2 cellular contexts compared by ENCODE assay signal in the genomic region with DNA sequence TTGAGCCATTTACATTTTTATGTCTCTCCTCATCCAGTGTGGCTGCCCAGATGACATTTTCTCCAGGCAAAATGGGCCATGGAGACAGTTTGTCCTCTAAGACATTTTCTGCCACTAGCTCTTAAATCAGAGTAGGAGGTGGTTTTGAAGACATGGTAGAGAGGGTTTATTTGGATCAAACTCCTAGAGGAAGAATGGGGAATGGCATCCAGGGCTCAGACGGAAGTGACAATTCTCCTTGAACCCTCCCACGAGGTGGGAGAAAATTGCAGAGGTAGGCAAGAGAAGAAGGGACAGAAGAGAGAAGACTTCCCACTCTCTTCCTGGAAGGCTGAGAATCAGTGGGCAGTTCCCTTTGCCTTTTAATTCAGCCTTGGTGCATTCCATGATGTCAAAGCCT.
TF ChIP-seq lines count a peak whose summit lies in the region.

No MANE protein-coding gene starts in this region.

TF ChIP-seq in K562, 482 proteins besides CTCF, POLR2A, EP300 and RAD21 (continues in another document):
- no peak for TF ChIP-seq ILK (tag; IDR thresholded peaks at IDR 0.05; ENCODE audit: borderline replicate concordance, low read depth)
- TF ChIP-seq, protein P1, sequence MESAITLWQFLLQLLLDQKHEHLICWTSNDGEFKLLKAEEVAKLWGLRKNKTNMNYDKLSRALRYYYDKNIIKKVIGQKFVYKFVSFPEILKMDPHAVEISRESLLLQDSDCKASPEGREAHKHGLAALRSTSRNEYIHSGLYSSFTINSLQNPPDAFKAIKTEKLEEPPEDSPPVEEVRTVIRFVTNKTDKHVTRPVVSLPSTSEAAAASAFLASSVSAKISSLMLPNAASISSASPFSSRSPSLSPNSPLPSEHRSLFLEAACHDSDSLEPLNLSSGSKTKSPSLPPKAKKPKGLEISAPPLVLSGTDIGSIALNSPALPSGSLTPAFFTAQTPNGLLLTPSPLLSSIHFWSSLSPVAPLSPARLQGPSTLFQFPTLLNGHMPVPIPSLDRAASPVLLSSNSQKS (CRISPR knock-in tag; IDR thresholded peaks at IDR 0.05): no peak
- TF ChIP-seq, protein P2, sequence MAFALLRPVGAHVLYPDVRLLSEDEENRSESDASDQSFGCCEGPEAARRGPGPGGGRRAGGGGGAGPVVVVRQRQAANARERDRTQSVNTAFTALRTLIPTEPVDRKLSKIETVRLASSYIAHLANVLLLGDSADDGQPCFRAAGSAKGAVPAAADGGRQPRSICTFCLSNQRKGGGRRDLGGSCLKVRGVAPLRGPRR (CRISPR knock-in tag; IDR thresholded peaks at IDR 0.05): no peak
- no peak for TF ChIP-seq NCOA2 (IDR thresholded peaks at IDR 0.05; ENCODE audit: partially characterized antibody in 2 of 2)
- TF ChIP-seq SIN3A (IDR thresholded peaks at IDR 0.05; ENCODE audit: borderline replicate concordance in 2 of 2, control insufficient read depth in 1 of 2, low read depth in 2 of 2, low read length in 2 of 2): no peak
- TF ChIP-seq, protein P3, sequence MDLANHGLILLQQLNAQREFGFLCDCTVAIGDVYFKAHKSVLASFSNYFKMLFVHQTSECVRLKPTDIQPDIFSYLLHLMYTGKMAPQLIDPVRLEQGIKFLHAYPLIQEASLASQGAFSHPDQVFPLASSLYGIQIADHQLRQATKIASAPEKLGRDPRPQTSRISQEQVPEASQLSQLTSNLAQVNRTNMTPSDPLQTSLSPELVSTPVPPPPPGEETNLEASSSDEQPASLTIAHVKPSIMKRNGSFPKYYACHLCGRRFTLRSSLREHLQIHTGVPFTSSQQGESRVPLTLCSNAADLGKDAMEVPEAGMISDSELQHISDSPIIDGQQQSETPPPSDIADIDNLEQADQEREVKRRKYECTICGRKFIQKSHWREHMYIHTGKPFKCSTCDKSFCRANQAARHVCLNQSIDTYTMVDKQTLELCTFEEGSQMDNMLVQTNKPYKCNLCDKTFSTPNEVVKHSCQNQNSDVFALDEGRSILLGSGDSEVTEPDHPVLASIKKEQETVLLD (IDR thresholded peaks at IDR 0.05): no peak
- no peak for TF ChIP-seq TGIF2 (CRISPR knock-in tag; IDR thresholded peaks at IDR 0.05)
- no peak for TF ChIP-seq SRF (CRISPR knock-in tag; IDR thresholded peaks at IDR 0.05)
- TF ChIP-seq SIX5 (IDR thresholded peaks at IDR 0.05; ENCODE audit: borderline replicate concordance in 1 of 2, insufficient read depth in 1 of 2, low read depth in 1 of 2, low read length in 2 of 2): no peak
- no peak for TF ChIP-seq TSC22D4 (tag; IDR thresholded peaks at IDR 0.05)
- TF ChIP-seq, protein P4, sequence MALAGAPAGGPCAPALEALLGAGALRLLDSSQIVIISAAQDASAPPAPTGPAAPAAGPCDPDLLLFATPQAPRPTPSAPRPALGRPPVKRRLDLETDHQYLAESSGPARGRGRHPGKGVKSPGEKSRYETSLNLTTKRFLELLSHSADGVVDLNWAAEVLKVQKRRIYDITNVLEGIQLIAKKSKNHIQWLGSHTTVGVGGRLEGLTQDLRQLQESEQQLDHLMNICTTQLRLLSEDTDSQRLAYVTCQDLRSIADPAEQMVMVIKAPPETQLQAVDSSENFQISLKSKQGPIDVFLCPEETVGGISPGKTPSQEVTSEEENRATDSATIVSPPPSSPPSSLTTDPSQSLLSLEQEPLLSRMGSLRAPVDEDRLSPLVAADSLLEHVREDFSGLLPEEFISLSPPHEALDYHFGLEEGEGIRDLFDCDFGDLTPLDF (CRISPR knock-in tag; IDR thresholded peaks at IDR 0.05): no peak
- TF ChIP-seq ZNF507 (tag; conservative IDR thresholded peaks at IDR 0.05): no peak
- TF ChIP-seq, protein P5, sequence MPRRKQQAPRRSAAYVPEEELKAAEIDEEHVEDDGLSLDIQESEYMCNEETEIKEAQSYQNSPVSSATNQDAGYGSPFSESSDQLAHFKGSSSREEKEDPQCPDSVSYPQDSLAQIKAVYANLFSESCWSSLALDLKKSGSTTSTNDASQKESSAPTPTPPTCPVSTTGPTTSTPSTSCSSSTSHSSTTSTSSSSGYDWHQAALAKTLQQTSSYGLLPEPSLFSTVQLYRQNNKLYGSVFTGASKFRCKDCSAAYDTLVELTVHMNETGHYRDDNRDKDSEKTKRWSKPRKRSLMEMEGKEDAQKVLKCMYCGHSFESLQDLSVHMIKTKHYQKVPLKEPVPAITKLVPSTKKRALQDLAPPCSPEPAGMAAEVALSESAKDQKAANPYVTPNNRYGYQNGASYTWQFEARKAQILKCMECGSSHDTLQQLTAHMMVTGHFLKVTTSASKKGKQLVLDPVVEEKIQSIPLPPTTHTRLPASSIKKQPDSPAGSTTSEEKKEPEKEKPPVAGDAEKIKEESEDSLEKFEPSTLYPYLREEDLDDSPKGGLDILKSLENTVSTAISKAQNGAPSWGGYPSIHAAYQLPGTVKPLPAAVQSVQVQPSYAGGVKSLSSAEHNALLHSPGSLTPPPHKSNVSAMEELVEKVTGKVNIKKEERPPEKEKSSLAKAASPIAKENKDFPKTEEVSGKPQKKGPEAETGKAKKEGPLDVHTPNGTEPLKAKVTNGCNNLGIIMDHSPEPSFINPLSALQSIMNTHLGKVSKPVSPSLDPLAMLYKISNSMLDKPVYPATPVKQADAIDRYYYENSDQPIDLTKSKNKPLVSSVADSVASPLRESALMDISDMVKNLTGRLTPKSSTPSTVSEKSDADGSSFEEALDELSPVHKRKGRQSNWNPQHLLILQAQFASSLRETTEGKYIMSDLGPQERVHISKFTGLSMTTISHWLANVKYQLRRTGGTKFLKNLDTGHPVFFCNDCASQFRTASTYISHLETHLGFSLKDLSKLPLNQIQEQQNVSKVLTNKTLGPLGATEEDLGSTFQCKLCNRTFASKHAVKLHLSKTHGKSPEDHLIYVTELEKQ (CRISPR knock-in tag; IDR thresholded peaks at IDR 0.05): no peak

TF ChIP-seq in SK-N-SH, 30 proteins besides CTCF, POLR2A, EP300 and RAD21:
- TF ChIP-seq, protein P6, sequence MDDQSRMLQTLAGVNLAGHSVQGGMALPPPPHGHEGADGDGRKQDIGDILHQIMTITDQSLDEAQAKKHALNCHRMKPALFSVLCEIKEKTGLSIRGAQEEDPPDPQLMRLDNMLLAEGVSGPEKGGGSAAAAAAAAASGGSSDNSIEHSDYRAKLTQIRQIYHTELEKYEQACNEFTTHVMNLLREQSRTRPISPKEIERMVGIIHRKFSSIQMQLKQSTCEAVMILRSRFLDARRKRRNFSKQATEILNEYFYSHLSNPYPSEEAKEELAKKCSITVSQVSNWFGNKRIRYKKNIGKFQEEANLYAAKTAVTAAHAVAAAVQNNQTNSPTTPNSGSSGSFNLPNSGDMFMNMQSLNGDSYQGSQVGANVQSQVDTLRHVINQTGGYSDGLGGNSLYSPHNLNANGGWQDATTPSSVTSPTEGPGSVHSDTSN (IDR thresholded peaks at IDR 0.05): no peak
- TF ChIP-seq TEAD4 (IDR thresholded peaks at IDR 0.05; ENCODE audit: borderline replicate concordance, insufficient read depth) (no peak), GABPA (IDR thresholded peaks at IDR 0.05; ENCODE audit: low read depth) (no peak), FOXJ3 (CRISPR knock-in tag; IDR thresholded peaks at IDR 0.05) (no peak), SIN3A (IDR thresholded peaks at IDR 0.05; ENCODE audit: borderline replicate concordance, low read depth, low read length) (no peak)
